ENCODE assay signal across 8 cellular contexts in genomic region chr11:81644239-81644840, GRCh38.
DNase-seq lines count a peak whose midpoint lies in the region; ATAC-seq and TF ChIP-seq lines count a peak whose summit lies in the region.

No MANE protein-coding gene starts in this region.

- no peak overlapping the region for H3K27ac ChIP-seq in heart right ventricle
- H3K27ac ChIP-seq in breast epithelium = no peak overlapping the region
- H3K27ac ChIP-seq in lung (ENCODE audit: low read depth in 1 of 2, low read length in 1 of 2) = no peak overlapping the region
- no peak overlapping the region for H3K27ac ChIP-seq in gastrocnemius medialis

- TF ChIP-seq CTCF in heart right ventricle (IDR thresholded peaks at IDR 0.05) (peak in 8 of 9 donors; percentile 10 to 66 (median 56)), breast epithelium (IDR thresholded peaks at IDR 0.05) (peak; percentile 22 to 77 (median 50)), lung (IDR thresholded peaks at IDR 0.05; ENCODE audit: control extremely low read depth, extremely low read depth) (peak; percentile 11), gastrocnemius medialis (IDR thresholded peaks at IDR 0.05 in 4 of 5, conservative IDR thresholded peaks at IDR 0.05 in 1 of 5) (peak in 1 of 5 experiments; percentile 35)

- ATAC-seq in heart right ventricle (no peak), Right ventricle myocardium inferior (no peak), GM19468 (IDR thresholded peaks at IDR 0.05; ENCODE audit: extremely low read depth, unreplicated experiment) (peak; percentile 52), HG03442 (IDR thresholded peaks at IDR 0.05; ENCODE audit: unreplicated experiment) (peak; percentile 94), lung (ENCODE audit: insufficient read depth, low FRiP score) (no peak), gastrocnemius medialis (no peak)

- DNase-seq in heart right ventricle = no peak
- no peak for DNase-seq in Right ventricle myocardium inferior (ENCODE audit: missing footprints)
- DNase-seq in NCI-H82 (lab: John Stamatoyannopoulos, UW) = peak; percentile 81
- DNase-seq in breast epithelium (ENCODE audit: low spot score in 2 of 2) = no peak
- no peak for DNase-seq in lung (ENCODE audit: low spot score)
- DNase-seq in gastrocnemius medialis = no peak

- in situ Hi-C loops in gastrocnemius medialis (cut with MboI; ENCODE audit: low sequenced_read_pairs in 4 of 4) = loop anchor here in 1 of 4 donors (25.0 kb wide), 1 partner anchor 1043 kb away; no protein-coding TSS in a partner anchor

- WGBS in heart right ventricle, 2 donors = 57 to 63% methylated on average over 1 of the region's 1 CpG
- WGBS in lung, 2 donors = 68 to 75% methylated on average over 1 of the region's 1 CpG

- H3K36me3 ChIP-seq in heart right ventricle (no peaks in the 10 kb centered on the region), breast epithelium (no peaks in the 10 kb centered on the region), lung (ENCODE audit: control insufficient read depth in 2 of 2, insufficient read depth in 2 of 2, low read length in 2 of 2) (no peaks in the 10 kb centered on the region), gastrocnemius medialis (no peaks in the 10 kb centered on the region)

- H3K4me1 ChIP-seq in heart right ventricle = no peaks in the 10 kb centered on the region
- H3K4me1 ChIP-seq in breast epithelium = no peaks in the 10 kb centered on the region
- no peaks in the 10 kb centered on the region for H3K4me1 ChIP-seq in lung (ENCODE audit: control insufficient read depth in 2 of 2, insufficient read depth in 2 of 2, low read length in 2 of 2)
- H3K4me1 ChIP-seq in gastrocnemius medialis = no peaks in the 10 kb centered on the region

- TF ChIP-seq POLR2A in breast epithelium (IDR thresholded peaks at IDR 0.05) (no peak), gastrocnemius medialis (IDR thresholded peaks at IDR 0.05) (no peak)

- no peak overlapping the region for H3K4me3 ChIP-seq in heart right ventricle
- H3K4me3 ChIP-seq in breast epithelium = no peak overlapping the region
- H3K4me3 ChIP-seq in lung = no peak overlapping the region
- H3K4me3 ChIP-seq in gastrocnemius medialis = no peak overlapping the region

- intact Hi-C loops in heart right ventricle (cut with DNase I) (loop anchor here in 5 of 10 donors (10.0 kb wide), 1 partner anchor 1050 kb away; no protein-coding TSS in a partner anchor), Right ventricle myocardium inferior (cut with DNase I) (no loop called here), breast epithelium (cut with DNase I; ENCODE audit: low total_unique reads) (no loop called here), gastrocnemius medialis (cut with DNase I; ENCODE audit: low total_unique reads) (no loop called here)

- H3K9me3 ChIP-seq in heart right ventricle = no peaks in the 10 kb centered on the region
- no peaks in the 10 kb centered on the region for H3K9me3 ChIP-seq in breast epithelium
- peaks cover 0 to 3% of the 10 kb centered on the region in 2 donors for H3K9me3 ChIP-seq in lung (ENCODE audit: control insufficient read depth in 2 of 2, insufficient read depth in 1 of 2, low read length in 1 of 2)
- H3K9me3 ChIP-seq in gastrocnemius medialis = no peaks in the 10 kb centered on the region

- H3K27me3 ChIP-seq in heart right ventricle = peaks cover 0 to 10% (median 0%) of the 10 kb centered on the region in 7 donors
- no peaks in the 10 kb centered on the region for H3K27me3 ChIP-seq in breast epithelium
- H3K27me3 ChIP-seq in lung (ENCODE audit: control insufficient read depth, insufficient read depth) = no peaks in the 10 kb centered on the region
- no peaks in the 10 kb centered on the region for H3K27me3 ChIP-seq in gastrocnemius medialis

Comparison
In these comparisons a context has a peak if more than half of its experiments do, and no peak if none do; other contexts are left out.
1. ATAC-seq: peak in GM19468 (single experiment) and HG03442 (single experiment); none in heart right ventricle (0 of 8), Right ventricle myocardium inferior (single experiment), lung (single experiment) and gastrocnemius medialis (0 of 2).